In genomic region chr4:28010543-28011235, GRCh38 we compare ENCODE assay signal across 21 cellular contexts.
DNase-seq lines count a peak whose midpoint lies in the region; ATAC-seq and TF ChIP-seq lines count a peak whose summit lies in the region.
"Had no signal": no experiment of that assay in that cellular context is flagged by ENCODE, and none has a peak within 500 bp of the region (broad histone marks: within the 10 kb centered on the region; RNA-seq: fewer than 3 reads in every experiment).

No MANE protein-coding gene starts in this region.

- no peak overlapping the region for H2AK9ac ChIP-seq in IMR-90 (replicated peaks; ENCODE audit: low read depth, low read length, poor library complexity)

- no peak overlapping the region for H3K4me3 ChIP-seq in IMR-90 (ENCODE audit: insufficient read depth, low read depth, low read length)
- no peak overlapping the region for H3K4me3 ChIP-seq in fibroblast of mammary gland (ENCODE audit: control insufficient read depth, low read depth, low read length)
- no peak overlapping the region for H3K4me3 ChIP-seq in neuronal stem cell (ENCODE audit: low read length in 2 of 2)
- H3K4me3 ChIP-seq: right lobe of liver, testis had no signal

- no TSS peak for BruUV-seq in IMR-90 (replicated peaks; lab: Mats Ljungman, UMichigan)

- H2AK5ac ChIP-seq in IMR-90 (ENCODE audit: low read depth, low read length) (no peak overlapping the region), neuronal stem cell (ENCODE audit: low read depth, low read length) (no peak overlapping the region)

- POLR2A ChIA-PET in IMR-90 (lab: Charles Lee; ENCODE audit: unreplicated experiment), result no interaction called here

- H3K9me3 ChIP-seq in IMR-90 (ENCODE audit: control insufficient read depth, insufficient read depth, low read length) (peaks cover 2% of the 10 kb centered on the region), neuronal stem cell (replicated peaks in 1 of 2; ENCODE audit: control insufficient read depth in 2 of 2, insufficient read depth in 1 of 2, low read depth in 1 of 2, low read length in 2 of 2) (peaks cover 4 to 11% of the 10 kb centered on the region in 2 donors)
- H3K9me3 ChIP-seq: right lobe of liver, testis had no signal

- no peak overlapping the region for H3K14ac ChIP-seq in IMR-90 (replicated peaks; ENCODE audit: low read depth, low read length)
- H3K14ac ChIP-seq in neuronal stem cell (ENCODE audit: low read length), result peak overlapping the region; percentile 63

- H2BK5ac ChIP-seq in IMR-90 (ENCODE audit: low read depth, low read length, poor library complexity, severe bottlenecking), result peak overlapping the region; percentile 13
- no peak overlapping the region for H2BK5ac ChIP-seq in neuronal stem cell (ENCODE audit: low read length)

- no peak overlapping the region for H2BK15ac ChIP-seq in IMR-90 (ENCODE audit: low read depth, low read length)
- H2BK15ac ChIP-seq in neuronal stem cell (ENCODE audit: low read length), result no peak overlapping the region

- H4K91ac ChIP-seq in IMR-90 (ENCODE audit: insufficient read depth, low read depth, low read length), result no peak overlapping the region
- H4K91ac ChIP-seq in neuronal stem cell (ENCODE audit: low read depth, low read length, poor library complexity), result no peak overlapping the region

- dilution Hi-C loops in IMR-90 (cut with HindIII; ENCODE audit: low sequenced_read_pairs, unreplicated experiment), result no loop called here

- no peak overlapping the region for H4K5ac ChIP-seq in IMR-90 (ENCODE audit: low read depth, low read length)

- TF ChIP-seq POLR2A in IMR-90 (IDR thresholded peaks at IDR 0.05; ENCODE audit: low read depth, low read length), result no peak

- H3K4ac ChIP-seq in IMR-90 (ENCODE audit: low read depth, low read length) (no peak overlapping the region), neuronal stem cell (ENCODE audit: low read length) (no peak overlapping the region)

- peak; percentile 74 for ATAC-seq in IMR-90 (ENCODE audit: low read depth)
- ATAC-seq in GM21423 (IDR thresholded peaks at IDR 0.05; ENCODE audit: unreplicated experiment), result no peak
- ATAC-seq: left cardiac atrium, right lobe of liver had no signal

- WGBS in IMR-90 (ENCODE audit: extremely low coverage in 2 of 2, insufficient read length in 1 of 2), 2 experiments, result no CpG with 5 or more reads among the region's 6 CpGs
- WGBS in neuronal stem cell (ENCODE audit: extremely low coverage in 2 of 2, insufficient read length in 2 of 2, insufficient replicate concordance in 1 of 2), 2 donors, result no CpG with 5 or more reads among the region's 6 CpGs

- H3K27me3 ChIP-seq in IMR-90 (ENCODE audit: control insufficient read depth, insufficient read depth, low read length) (no peaks in the 10 kb centered on the region), neuronal stem cell (ENCODE audit: control insufficient read depth in 3 of 3, insufficient read depth in 3 of 3, low read depth in 1 of 3, low read length in 3 of 3) (no peaks in the 10 kb centered on the region)
- H3K27me3 ChIP-seq: right lobe of liver, testis had no signal

- peak overlapping the region; percentile 70 for H2BK12ac ChIP-seq in neuronal stem cell (ENCODE audit: low read length)

- intact Hi-C loops in IMR-90 (cut with micrococcal nuclease), result no loop called here

- H3K4me1 ChIP-seq in IMR-90 (ENCODE audit: control insufficient read depth, insufficient read depth, low read length) (peaks cover 2% of the 10 kb centered on the region; the same call in 1 of the 2 replicates), neuronal stem cell (ENCODE audit: control insufficient read depth in 2 of 2, insufficient read depth in 1 of 2, low read depth in 1 of 2, low read length in 2 of 2) (no peaks in the 10 kb centered on the region)
- H3K4me1 ChIP-seq: right lobe of liver, testis had no signal

- H3K18ac ChIP-seq in IMR-90 (ENCODE audit: low read depth, low read length) (no peak overlapping the region), neuronal stem cell (ENCODE audit: low read length) (no peak overlapping the region)

- H3K36me3 ChIP-seq in IMR-90 (ENCODE audit: control insufficient read depth, insufficient read depth, low read length) (no peaks in the 10 kb centered on the region), neuronal stem cell (replicated peaks in 1 of 2; ENCODE audit: control insufficient read depth in 2 of 2, insufficient read depth in 2 of 2, low read length in 2 of 2) (no peaks in the 10 kb centered on the region)
- H3K36me3 ChIP-seq: right lobe of liver had no signal

- H3K79me1 ChIP-seq in IMR-90 (ENCODE audit: low read depth in 1 of 2, low read length in 2 of 2) (no peaks in the 10 kb centered on the region), neuronal stem cell (ENCODE audit: low read depth, low read length) (no peaks in the 10 kb centered on the region)

- no peaks in the 10 kb centered on the region for H4K20me1 ChIP-seq in IMR-90 (ENCODE audit: insufficient read depth, low read length)

- H2BK120ac ChIP-seq in IMR-90 (ENCODE audit: low read depth, low read length) (no peak overlapping the region), neuronal stem cell (ENCODE audit: low read depth, low read length) (no peak overlapping the region)

- CTCF ChIA-PET in IMR-90 (lab: Yijun Ruan, JAX), result no interaction called here

- H2BK20ac ChIP-seq in IMR-90 (ENCODE audit: low read depth, low read length), result no peak overlapping the region

- H3K9ac ChIP-seq in IMR-90 (ENCODE audit: low read depth, low read length) (no peak overlapping the region), neuronal stem cell (ENCODE audit: low read depth, low read length, poor library complexity) (no peak overlapping the region)

- H2AFZ ChIP-seq in IMR-90 (replicated peaks; ENCODE audit: low read length, poor library complexity), result no peak overlapping the region
- H2AFZ ChIP-seq in neuronal stem cell (ENCODE audit: low read length), result peak overlapping the region; percentile 59

- no peak for TF ChIP-seq RAD21 in IMR-90 (IDR thresholded peaks at IDR 0.05; ENCODE audit: low read length)

- no peaks in the 10 kb centered on the region for H3K9me1 ChIP-seq in IMR-90 (ENCODE audit: insufficient read depth, low read length)

- no peak overlapping the region for H4K8ac ChIP-seq in IMR-90 (ENCODE audit: low read depth in 2 of 2, low read length in 2 of 2)
- no peak overlapping the region for H4K8ac ChIP-seq in neuronal stem cell (ENCODE audit: low read depth, low read length)

- H3K56ac ChIP-seq in IMR-90 (ENCODE audit: extremely low read depth, insufficient read depth, low read length), result no peak overlapping the region

- H3K23ac ChIP-seq in IMR-90 (ENCODE audit: low read depth, low read length) (no peak overlapping the region), neuronal stem cell (ENCODE audit: low read depth, low read length, poor library complexity) (no peak overlapping the region)

- H3K4me2 ChIP-seq in IMR-90 (ENCODE audit: low read depth, low read length) (no peak overlapping the region), neuronal stem cell (ENCODE audit: insufficient read depth, low read length, poor library complexity, severe bottlenecking) (no peak overlapping the region)

- H3K27ac ChIP-seq in IMR-90 (ENCODE audit: insufficient read depth, low read length) (peak overlapping the region; percentile 48; the same call in 1 of the 2 replicates), neuronal stem cell (replicated peaks; ENCODE audit: low read length) (no peak overlapping the region)
- H3K27ac ChIP-seq: right lobe of liver, testis had no signal

- no peak for TF ChIP-seq CTCF in IMR-90 (conservative IDR thresholded peaks at IDR 0.05; ENCODE audit: low read depth, low read length)
- TF ChIP-seq CTCF in fibroblast of mammary gland (conservative IDR thresholded peaks at IDR 0.05; ENCODE audit: control insufficient read depth, insufficient read depth, low read depth, low read length), result no peak

- in situ Hi-C loops in IMR-90 (cut with MboI; ENCODE audit: low sequenced_read_pairs), result no loop called here

- peak; percentile 61 for DNase-seq in EH (ENCODE audit: low read depth)
- peak; percentile 56 for DNase-seq in IMR-90
- peak; percentile 44 for DNase-seq in fibroblast of mammary gland (ENCODE audit: low read depth)
- DNase-seq in neuronal stem cell (ENCODE audit: low spot score), result no peak
- DNase-seq in NCI-H774 (lab: John Stamatoyannopoulos, UW), result no peak
- DNase-seq in effector CD4-positive, alpha-beta T cell, result no peak
- no peak for DNase-seq in NCI-H146 (lab: John Stamatoyannopoulos, UW)
- DNase-seq: activated CD4-positive, alpha-beta T cell treated with anti-CD3 and anti-CD28 coated beads for 4 hours; activated effector memory CD4-positive, alpha-beta T cell treated with anti-CD3 and anti-CD28 coated beads, Interleukin-2, amount 50 U/mL, for 16 hours; activated naive CD8-positive, alpha-beta T cell treated with anti-CD3 and anti-CD28 coated beads, Interleukin-2, amount 10 ng/mL, durations not matched to agents 7 days and 5 days; CD4-positive, alpha-beta memory T cell; H9; left cardiac atrium; NCI-H1417 treated with DMSO at 0.1 percent for 48 hours; NCI-H2081 treated with DMSO at 0.1 percent for 48 hours; NCI-H748 treated with DMSO at 0.1 percent for 48 hours; right lobe of liver; stimulated activated naive CD4-positive, alpha-beta T cell; T-helper 2 cell; testis had no signal

TF ChIP-seq in IMR-90, 13 proteins besides CTCF, POLR2A, EP300 and RAD21 (continues in another document):
- 0 out of 2 replicates have a peak, but pooled peaks have one; percentile 17 for TF ChIP-seq NFE2L2 (IDR thresholded peaks at IDR 0.05; ENCODE audit: low read depth, low read length)
- TF ChIP-seq USF2 (IDR thresholded peaks at IDR 0.05; ENCODE audit: low read depth, low read length), result no peak
- no peak for TF ChIP-seq MAFK (IDR thresholded peaks at IDR 0.05; ENCODE audit: low read depth, low read length)
- no peak for TF ChIP-seq MXI1 (IDR thresholded peaks at IDR 0.05; ENCODE audit: borderline replicate concordance, low read depth, low read length)
- TF ChIP-seq ELK1 (IDR thresholded peaks at IDR 0.05; ENCODE audit: borderline replicate concordance, low read depth, low read length), result no peak
- no peak for TF ChIP-seq RFX5 (IDR thresholded peaks at IDR 0.05; ENCODE audit: low read depth, low read length)
- TF ChIP-seq FOS (IDR thresholded peaks at IDR 0.05; ENCODE audit: low read depth, low read length), result no peak

Comparison
In these comparisons a context has a peak if more than half of its experiments do, and no peak if none do; other contexts are left out.
1. DNase-seq: peak in EH (single experiment), IMR-90 (single experiment) and fibroblast of mammary gland (single experiment); none in neuronal stem cell (single experiment), NCI-H774 (single experiment), effector CD4-positive, alpha-beta T cell (single experiment) and NCI-H146 (single experiment).